ENCODE assay signal across 1 cellular context in the genomic region with DNA sequence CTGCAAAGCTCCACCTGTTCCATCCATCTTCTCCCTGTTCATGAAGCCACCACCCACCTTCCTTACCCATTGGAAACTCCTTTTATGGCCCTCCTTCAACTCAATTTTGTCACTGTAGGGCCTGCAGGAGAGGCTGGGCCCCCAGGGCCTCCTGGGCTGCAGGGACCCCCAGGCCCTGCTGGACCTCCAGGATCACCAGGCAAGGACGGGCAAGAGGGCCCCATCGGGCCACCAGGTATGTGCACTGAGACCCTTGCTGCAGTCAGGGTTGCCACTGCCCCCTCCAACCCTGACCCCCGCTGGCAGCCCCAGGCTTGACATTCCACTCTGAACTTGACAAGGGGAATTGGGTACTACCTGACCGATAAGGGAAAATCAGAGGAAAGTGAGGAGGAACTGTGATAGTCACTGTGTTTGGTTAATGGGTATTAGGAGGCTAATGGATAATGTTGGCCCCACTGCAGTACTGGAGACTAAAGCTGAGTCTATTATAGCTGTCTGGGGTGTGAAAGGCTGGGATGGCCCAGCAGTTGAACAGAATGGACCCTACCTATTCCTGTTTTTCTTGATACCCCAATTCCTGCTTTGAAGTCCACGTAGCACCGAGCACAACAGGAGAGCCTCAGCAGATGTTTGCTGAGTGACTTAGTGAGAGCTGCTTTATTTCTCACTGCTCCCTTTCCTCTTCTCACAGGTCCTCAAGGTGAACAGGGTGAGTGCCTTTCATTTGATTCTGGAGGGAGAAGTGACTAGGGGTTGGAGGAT.
TF ChIP-seq lines count a peak whose summit lies in the region.

No MANE protein-coding gene starts in this region.

TF ChIP-seq in GM23338, 12 proteins besides CTCF, POLR2A, EP300 and RAD21:
- TF ChIP-seq EZH2phosphoT487 (IDR thresholded peaks at IDR 0.05; ENCODE audit: unreplicated experiment): no peak
- TF ChIP-seq, protein P1, sequence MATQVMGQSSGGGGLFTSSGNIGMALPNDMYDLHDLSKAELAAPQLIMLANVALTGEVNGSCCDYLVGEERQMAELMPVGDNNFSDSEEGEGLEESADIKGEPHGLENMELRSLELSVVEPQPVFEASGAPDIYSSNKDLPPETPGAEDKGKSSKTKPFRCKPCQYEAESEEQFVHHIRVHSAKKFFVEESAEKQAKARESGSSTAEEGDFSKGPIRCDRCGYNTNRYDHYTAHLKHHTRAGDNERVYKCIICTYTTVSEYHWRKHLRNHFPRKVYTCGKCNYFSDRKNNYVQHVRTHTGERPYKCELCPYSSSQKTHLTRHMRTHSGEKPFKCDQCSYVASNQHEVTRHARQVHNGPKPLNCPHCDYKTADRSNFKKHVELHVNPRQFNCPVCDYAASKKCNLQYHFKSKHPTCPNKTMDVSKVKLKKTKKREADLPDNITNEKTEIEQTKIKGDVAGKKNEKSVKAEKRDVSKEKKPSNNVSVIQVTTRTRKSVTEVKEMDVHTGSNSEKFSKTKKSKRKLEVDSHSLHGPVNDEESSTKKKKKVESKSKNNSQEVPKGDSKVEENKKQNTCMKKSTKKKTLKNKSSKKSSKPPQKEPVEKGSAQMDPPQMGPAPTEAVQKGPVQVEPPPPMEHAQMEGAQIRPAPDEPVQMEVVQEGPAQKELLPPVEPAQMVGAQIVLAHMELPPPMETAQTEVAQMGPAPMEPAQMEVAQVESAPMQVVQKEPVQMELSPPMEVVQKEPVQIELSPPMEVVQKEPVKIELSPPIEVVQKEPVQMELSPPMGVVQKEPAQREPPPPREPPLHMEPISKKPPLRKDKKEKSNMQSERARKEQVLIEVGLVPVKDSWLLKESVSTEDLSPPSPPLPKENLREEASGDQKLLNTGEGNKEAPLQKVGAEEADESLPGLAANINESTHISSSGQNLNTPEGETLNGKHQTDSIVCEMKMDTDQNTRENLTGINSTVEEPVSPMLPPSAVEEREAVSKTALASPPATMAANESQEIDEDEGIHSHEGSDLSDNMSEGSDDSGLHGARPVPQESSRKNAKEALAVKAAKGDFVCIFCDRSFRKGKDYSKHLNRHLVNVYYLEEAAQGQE (IDR thresholded peaks at IDR 0.05; ENCODE audit: unreplicated experiment): no peak
- TF ChIP-seq JUNB (IDR thresholded peaks at IDR 0.05; ENCODE audit: unreplicated experiment): no peak
